Comparison of ENCODE assay signal across 12 cellular contexts in the genomic region with DNA sequence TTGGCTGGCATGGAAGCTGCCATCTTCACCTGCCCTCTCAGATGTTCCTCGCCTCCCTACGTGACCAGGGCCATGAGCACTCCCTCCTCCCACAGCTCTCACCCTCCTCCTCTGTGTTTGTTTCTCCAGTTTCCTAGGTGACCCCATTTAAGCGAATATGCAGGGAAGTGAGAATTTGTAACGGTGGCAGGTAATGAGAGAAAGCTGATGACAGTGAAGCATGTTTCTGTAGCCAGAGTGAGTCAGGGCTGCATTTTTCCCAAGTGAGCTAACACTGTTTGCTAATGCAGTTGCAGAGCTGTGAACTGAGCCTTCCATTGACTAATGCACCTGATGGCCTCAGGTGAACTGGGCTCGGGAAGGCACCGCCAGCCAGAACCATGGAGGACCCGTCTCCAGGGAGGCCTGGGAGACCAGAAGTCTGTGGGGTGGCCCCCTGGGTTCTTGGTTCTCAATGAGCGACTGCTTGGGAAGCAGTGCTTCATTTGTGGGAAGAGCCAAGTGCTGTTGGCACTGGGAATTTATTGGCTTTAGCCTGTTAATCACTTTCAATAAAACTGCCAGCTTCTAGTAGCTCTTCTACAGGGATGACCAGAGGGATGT.
DNase-seq lines count a peak whose midpoint lies in the region; ATAC-seq and TF ChIP-seq lines count a peak whose summit lies in the region.
"Had no signal": no experiment of that assay in that cellular context is flagged by ENCODE, and none has a peak within 500 bp of the region (broad histone marks: within the 10 kb centered on the region; RNA-seq: fewer than 3 reads in every experiment).

No MANE protein-coding gene starts in this region.

- no peak overlapping the region for H3K27ac ChIP-seq in Panc1 (ENCODE audit: low read length)
- H3K27ac ChIP-seq: vagina had no signal

- H3K4me1 ChIP-seq in Panc1 (ENCODE audit: control insufficient read depth, insufficient read depth, low read length) = no peaks in the 10 kb centered on the region

- in situ Hi-C loops in Panc1 (cut with HindIII; ENCODE audit: low pct_unique_long_range_greater_than_20kb, low sequenced_read_pairs) = no loop called here

- TF ChIP-seq CTCF in Panc1 (IDR thresholded peaks at IDR 0.05) = no peak

- ATAC-seq in activated CD4-positive, alpha-beta T cell treated with anti-CD3 and anti-CD28 coated beads for 36 hours = peak; percentile 67
- ATAC-seq in Panc1 (peak; percentile 71; the same call in 1 of the 2 replicates), GM21528 (IDR thresholded peaks at IDR 0.05; ENCODE audit: low FRiP score, unreplicated experiment) (no peak)
- peak; percentile 28 for ATAC-seq in stimulated activated naive CD8-positive, alpha-beta T cell treated with anti-CD3 and anti-CD28 coated beads, Interleukin-15, Interleukin-2, amounts not matched to agents 100 U/mL and 50 U/mL, for 24 hours

- intact Hi-C loops in activated CD4-positive, alpha-beta T cell treated with anti-CD3 and anti-CD28 coated beads for 36 hours (cut with DNase I, micrococcal nuclease) = no loop called here
- intact Hi-C loops in Panc1 (cut with micrococcal nuclease; ENCODE audit: unreplicated experiment) = no loop called here

- no peak overlapping the region for H3K27ac Mint-ChIP-seq in activated CD4-positive, alpha-beta T cell treated with anti-CD3 and anti-CD28 coated beads for 36 hours

- no peaks in the 10 kb centered on the region for H3K36me3 ChIP-seq in Panc1 (ENCODE audit: control insufficient read depth, insufficient read depth, low read length)
- H3K36me3 ChIP-seq: vagina had no signal

- H3K4me3 ChIP-seq in Panc1 (ENCODE audit: low read depth in 2 of 2, low read length in 2 of 2) = no peak overlapping the region
- H3K4me3 ChIP-seq: vagina had no signal

- peaks cover 3% of the 10 kb centered on the region for H3K27me3 Mint-ChIP-seq in activated CD4-positive, alpha-beta T cell treated with anti-CD3 and anti-CD28 coated beads for 36 hours

- H3K4me1 Mint-ChIP-seq in activated CD4-positive, alpha-beta T cell treated with anti-CD3 and anti-CD28 coated beads for 36 hours = peaks cover 29% of the 10 kb centered on the region

- no TSS peak for BruUV-seq in Panc1 (replicated peaks; lab: Mats Ljungman, UMichigan)

- no peaks in the 10 kb centered on the region for H3K9me3 Mint-ChIP-seq in activated CD4-positive, alpha-beta T cell treated with anti-CD3 and anti-CD28 coated beads for 36 hours (ENCODE audit: low read depth)

- H3K4me3 Mint-ChIP-seq in activated CD4-positive, alpha-beta T cell treated with anti-CD3 and anti-CD28 coated beads for 36 hours = no peak overlapping the region

- H3K9me3 ChIP-seq in Panc1 (ENCODE audit: control insufficient read depth, insufficient read depth, low read depth, low read length) = no peaks in the 10 kb centered on the region
- H3K9me3 ChIP-seq: vagina had no signal

- DNase-seq in activated CD4-positive, alpha-beta T cell treated with anti-CD3 and anti-CD28 coated beads for 36 hours = peak; percentile 45
- DNase-seq in activated CD4-positive, alpha-beta T cell treated with anti-CD3 and anti-CD28 coated beads, Interleukin-2, amount 50 U/mL, for 1 hour = no peak
- DNase-seq in Panc1 (ENCODE audit: low read depth, low spot score) (peak; percentile 41), iPS-NIHi11 (ENCODE audit: low spot score) (peak; percentile 37), NCI-H187 (lab: John Stamatoyannopoulos, UW) (no peak), COR-L47 (lab: John Stamatoyannopoulos, UW) (no peak)
- DNase-seq in stimulated activated naive CD8-positive, alpha-beta T cell treated with anti-CD3 and anti-CD28 coated beads, Interleukin-15, Interleukin-2, amounts not matched to agents 100 U/mL and 50 U/mL, for 24 hours = no peak
- DNase-seq: GOT3, MM.1S, OCI-M1 had no signal

- POLR2A ChIA-PET in activated CD4-positive, alpha-beta T cell treated with anti-CD3 and anti-CD28 coated beads for 36 hours (lab: Charles Lee) = no interaction called here
- POLR2A ChIA-PET in Panc1 (lab: Charles Lee) = no interaction called here

- H3K27me3 ChIP-seq in Panc1 (ENCODE audit: control insufficient read depth, insufficient read depth, low read length) = no peaks in the 10 kb centered on the region
- H3K27me3 ChIP-seq: vagina had no signal

- CTCF ChIA-PET in activated CD4-positive, alpha-beta T cell treated with anti-CD3 and anti-CD28 coated beads for 36 hours (lab: Charles Lee) = interaction anchor here (0.6 to 1.3 kb wide), 3 partner anchors 12 to 212 kb away, joined by 3 to 4 read pairs (median 4); no protein-coding TSS in a partner anchor
- CTCF ChIA-PET in Panc1 (lab: Charles Lee) = no interaction called here

- no peaks in the 10 kb centered on the region for H3K36me3 Mint-ChIP-seq in activated CD4-positive, alpha-beta T cell treated with anti-CD3 and anti-CD28 coated beads for 36 hours (ENCODE audit: low read depth)

Comparison
In these comparisons a context has a peak if more than half of its experiments do, and no peak if none do; other contexts are left out.
1. DNase-seq: peak in activated CD4-positive, alpha-beta T cell treated with anti-CD3 and anti-CD28 coated beads for 36 hours (single experiment), Panc1 (single experiment) and iPS-NIHi11 (single experiment); none in activated CD4-positive, alpha-beta T cell treated with anti-CD3 and anti-CD28 coated beads, Interleukin-2, amount 50 U/mL, for 1 hour (single experiment), stimulated activated naive CD8-positive, alpha-beta T cell treated with anti-CD3 and anti-CD28 coated beads, Interleukin-15, Interleukin-2, amounts not matched to agents 100 U/mL and 50 U/mL, for 24 hours (single experiment), NCI-H187 (0 of 2) and COR-L47 (single experiment).